In genomic region chr12:76878045-76878898, GRCh38 we compare ENCODE assay signal across 9 cellular contexts. TPM values are rescaled to one million over a fixed set of nuclear protein-coding genes. Genes with fewer than 3 reads are reported as not detected.
DNase-seq lines count a peak whose midpoint lies in the region; ATAC-seq and TF ChIP-seq lines count a peak whose summit lies in the region.
"Had no signal": no experiment of that assay in that cellular context is flagged by ENCODE, and none has a peak within 500 bp of the region (broad histone marks: within the 10 kb centered on the region; RNA-seq: fewer than 3 reads in every experiment).

No MANE protein-coding gene starts in this region.

- intact Hi-C loops in esophagus squamous epithelium (cut with DNase I) = no loop called here

- H3K36me3 Mint-ChIP-seq in nephron progenitor cell (ENCODE audit: low read depth) = peaks cover 19% of the 10 kb centered on the region

- DNase-seq in NCI-H2081 (lab: John Stamatoyannopoulos, UW) (peak; percentile 39 to 47), NCI-H2081 treated with DMSO at 0.1 percent for 48 hours (lab: John Stamatoyannopoulos, UW) (no peak), HL-60 (ENCODE audit: low read depth in 1 of 2, low spot score in 1 of 2) (no peak), esophagus squamous epithelium (lab: John Stamatoyannopoulos, UW) (no peak), nephron progenitor cell (peak; percentile 60), amniotic stem cell (lab: John Stamatoyannopoulos, UW) (no peak)
- DNase-seq: DND-41 had no signal

- peaks cover 0 to 89% (median 34%) of the 10 kb centered on the region in 3 donors for H3K4me1 ChIP-seq in esophagus squamous epithelium

- peak overlapping the region; percentile 96 for H3K4me3 Mint-ChIP-seq in nephron progenitor cell

- H3K9me3 ChIP-seq in esophagus squamous epithelium = no peaks in the 10 kb centered on the region

- H3K27me3 Mint-ChIP-seq in nephron progenitor cell (ENCODE audit: low read depth, poor library complexity) = no peaks in the 10 kb centered on the region

- peaks cover 4% of the 10 kb centered on the region for H3K9me3 Mint-ChIP-seq in nephron progenitor cell

- H3K36me3 ChIP-seq in esophagus squamous epithelium = no peaks in the 10 kb centered on the region

- H3K27ac ChIP-seq in HL-60 (replicated peaks) (no peak overlapping the region), esophagus squamous epithelium (peak overlapping the region; percentile 91 to 97 (median 95))

- H3K4me3 ChIP-seq in HL-60 (replicated peaks; ENCODE audit: insufficient read depth, low read length) (peak overlapping the region; percentile 60), WI38 (ENCODE audit: low read depth, low read length) (peak overlapping the region; percentile 73), esophagus squamous epithelium (peak overlapping the region; percentile 70 to 90 (median 84))

- peak; percentile 35 for ATAC-seq in GM21515 (IDR thresholded peaks at IDR 0.05; ENCODE audit: unreplicated experiment)

- TF ChIP-seq POLR2A in esophagus squamous epithelium (IDR thresholded peaks at IDR 0.05) = no peak

- H3K4me1 Mint-ChIP-seq in nephron progenitor cell = peaks cover 68% of the 10 kb centered on the region

- H3K27me3 ChIP-seq in HL-60 (ENCODE audit: insufficient read depth, poor library complexity, severe bottlenecking) (peaks cover 31% of the 10 kb centered on the region), esophagus squamous epithelium (peaks cover 0 to 4% (median 0%) of the 10 kb centered on the region in 4 donors)

- TF ChIP-seq CTCF in HL-60 (IDR thresholded peaks at IDR 0.05; ENCODE audit: insufficient read depth, low read length) (no peak), WI38 (IDR thresholded peaks at IDR 0.05; ENCODE audit: low read depth, low read length) (0 out of 2 replicates have a peak, but pooled peaks have one; percentile 24), esophagus squamous epithelium (IDR thresholded peaks at IDR 0.05) (peak in 3 of 6 experiments; percentile 13 to 36 (median 17)), nephron progenitor cell (IDR thresholded peaks at IDR 0.05) (peak; percentile 42)

- WGBS in esophagus squamous epithelium, 2 donors = 1% methylated on average over 24 to 33 of the region's 45 CpGs

- H3K27ac Mint-ChIP-seq in nephron progenitor cell = peak overlapping the region; percentile 95

RNA-seq across cellular contexts. Expression of gene CSRP2, which starts 0.5 kb away (rescaled TPM):
- 100 to 1,000 TPM in 1 of 4 donors, 10 to 100 TPM in 3; 57.6 to 107 (median 65.1) TPM for total RNA-seq in esophagus squamous epithelium

Comparison
In these comparisons a context has a peak if more than half of its experiments do, and no peak if none do; other contexts are left out.
1. DNase-seq: peak in NCI-H2081 (2 of 2) and nephron progenitor cell (single experiment); none in NCI-H2081 treated with DMSO at 0.1 percent for 48 hours (single experiment), HL-60 (0 of 2), esophagus squamous epithelium (single experiment) and amniotic stem cell (single experiment).
2. Peak in every context shown above with its lines, with median percentiles within 50 percentile points of each other: H3K4me3 ChIP-seq.